Comparison of ENCODE assay signal across 8 cellular contexts in genomic region chr5:140547508-140548299, GRCh38. TPM values are rescaled to one million over a fixed set of nuclear protein-coding genes. Genes with fewer than 3 reads are reported as not detected.
DNase-seq lines count a peak whose midpoint lies in the region; ATAC-seq and TF ChIP-seq lines count a peak whose summit lies in the region.

Gene EIF4EBP3 (plus strand): TSS chr5:140547662. CDS start chr5:140547738, 76 bp downstream.

- WGBS in transverse colon (ENCODE audit: low coverage in 1 of 2), 2 donors: 5% methylated on average over 52 of the region's 52 CpGs; no CpG with 5 or more reads in 1 of the 2 donors

- H3K9me3 ChIP-seq in transverse colon: no peaks in the 10 kb centered on the region

- in situ Hi-C loops in transverse colon (cut with MboI; ENCODE audit: low pct_ligation_motif_present in 1 of 4, low pct_unique_long_range_greater_than_20kb in 1 of 4, low sequenced_read_pairs in 3 of 4): no loop called here

- TF ChIP-seq EP300 in transverse colon (IDR thresholded peaks at IDR 0.05; ENCODE audit: low read depth): peak; percentile 74

- peak within 1 kb of the TSS; percentile 94 to 99 (median 96) for H3K27ac ChIP-seq in transverse colon

- no peaks in the 10 kb centered on the region for H3K27me3 ChIP-seq in transverse colon

- DNase-seq in DMS53 treated with DMSO at 0.1 percent for 48 hours (lab: John Stamatoyannopoulos, UW; ENCODE audit: unreplicated experiment): peak; percentile 95
- peak; percentile 84 for DNase-seq in T follicular helper cell (ENCODE audit: low read depth)
- DNase-seq in amniotic epithelial cell (ENCODE audit: low read depth): peak; percentile 92
- DNase-seq in left cardiac atrium: peak; percentile 98
- DNase-seq in posterior cingulate gyrus: peak; percentile 93 to 99 (median 96)
- DNase-seq in transverse colon: peak; percentile 98

- H3K4me3 ChIP-seq in transverse colon: peak within 1 kb of the TSS; percentile 32 to 54 (median 38)

- H3K4me1 ChIP-seq in transverse colon: peaks cover 33 to 57% (median 39%) of the 10 kb centered on the region in 4 donors

- peak; percentile 38; the same call in 1 of the 2 replicates for TF ChIP-seq CTCF in LNCAP (IDR thresholded peaks at IDR 0.05)
- TF ChIP-seq CTCF in transverse colon (IDR thresholded peaks at IDR 0.05): peak; percentile 61 to 99 (median 67)

- ATAC-seq in GM21786 (IDR thresholded peaks at IDR 0.05; ENCODE audit: unreplicated experiment) (peak; percentile 96), left cardiac atrium (peak; percentile 96 to 97)

- intact Hi-C loops in left cardiac atrium (cut with DNase I) (loop anchor here in 1 of 2 donors (1.0 to 5.0 kb wide), 2 partner anchors 95 to 117 kb away; partner anchors contain the start of gene WDR55), posterior cingulate gyrus (cut with DNase I) (loop anchor here (5.0 kb wide), 1 partner anchor 145 kb away; the partner anchor contains the start of gene ANKHD1), transverse colon (cut with DNase I; ENCODE audit: low total_unique reads) (no loop called here)

- H3K36me3 ChIP-seq in transverse colon: peaks cover 0 to 19% (median 4%) of the 10 kb centered on the region in 4 donors

- TF ChIP-seq POLR2A in transverse colon (IDR thresholded peaks at IDR 0.05): peak; percentile 94

RNA-seq across cellular contexts. Expression of gene EIF4EBP3, which starts in this region (rescaled TPM):
- total RNA-seq in left cardiac atrium (10 to 100 TPM in 1 of 2 donors, 1 to 10 TPM in 1; 8.8 to 11.5 TPM), transverse colon (10 to 100 TPM in 3 of 4 donors, not detected in 1; 18.0 to 56.0 (median 27.5) TPM)

Comparison
In these comparisons a context has a peak if more than half of its experiments do, and no peak if none do; other contexts are left out.
1. Peak in every context shown above with its lines: DNase-seq, ATAC-seq, H3K4me3 ChIP-seq and H3K27ac ChIP-seq.